Comparison of ENCODE assay signal across 22 cellular contexts in the genomic region with DNA sequence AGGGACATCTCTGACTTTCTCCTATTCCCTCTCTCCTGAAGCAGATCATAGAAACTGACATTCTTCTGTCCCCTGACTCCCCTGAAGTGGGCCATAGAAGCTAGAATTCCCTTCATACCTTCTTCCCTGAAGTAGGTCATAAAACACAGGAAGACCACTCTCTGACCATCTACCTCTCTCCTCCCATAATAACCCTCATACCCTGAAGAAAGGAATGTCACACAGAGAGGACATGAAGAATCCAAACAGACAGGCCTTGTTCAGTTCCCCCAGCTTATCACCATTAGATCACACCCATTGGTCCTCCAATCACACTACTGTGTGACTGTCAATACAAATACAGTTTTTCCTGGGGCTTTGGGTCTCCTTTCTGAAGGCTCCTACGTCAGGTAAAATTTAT.
"Had no signal": no experiment of that assay in that cellular context is flagged by ENCODE, and none has a peak within 500 bp of the region (broad histone marks: within the 10 kb centered on the region; RNA-seq: fewer than 3 reads in every experiment).

No MANE protein-coding gene starts in this region.

- H3K4me1 ChIP-seq: adrenal gland, breast epithelium had no signal

- H3K27ac ChIP-seq: adrenal gland, breast epithelium, SK-N-MC, VCaP had no signal

- H3K9me3 ChIP-seq: adrenal gland, breast epithelium had no signal

- H3K4me1 Mint-ChIP-seq: activated naive CD8-positive, alpha-beta T cell treated with anti-CD3 and anti-CD28 coated beads, Interleukin-2, amount 10 ng/mL, durations not matched to agents 7 days and 5 days had no signal

- ATAC-seq: activated CD8-positive, alpha-beta T cell treated with anti-CD3 and anti-CD28 coated beads for 36 hours had no signal

- H3K4me3 Mint-ChIP-seq: activated CD8-positive, alpha-beta T cell treated with anti-CD3 and anti-CD28 coated beads for 36 hours; activated naive CD8-positive, alpha-beta T cell treated with anti-CD3 and anti-CD28 coated beads, Interleukin-2, amount 10 ng/mL, durations not matched to agents 7 days and 5 days had no signal

- H3K9me3 Mint-ChIP-seq: activated CD8-positive, alpha-beta T cell treated with anti-CD3 and anti-CD28 coated beads for 36 hours; activated naive CD8-positive, alpha-beta T cell treated with anti-CD3 and anti-CD28 coated beads, Interleukin-2, amount 10 ng/mL, durations not matched to agents 7 days and 5 days had no signal

- H3K27me3 ChIP-seq: adrenal gland, breast epithelium had no signal

- H3K27me3 Mint-ChIP-seq: activated CD8-positive, alpha-beta T cell treated with anti-CD3 and anti-CD28 coated beads for 36 hours; activated naive CD8-positive, alpha-beta T cell treated with anti-CD3 and anti-CD28 coated beads, Interleukin-2, amount 10 ng/mL, durations not matched to agents 7 days and 5 days had no signal

- H3K36me3 ChIP-seq: adrenal gland, breast epithelium had no signal

- DNase-seq: activated CD4-positive, alpha-beta T cell treated with anti-CD3 and anti-CD28 coated beads for 4 hours; activated CD8-positive, alpha-beta memory T cell treated with anti-CD3 and anti-CD28 coated beads, Interleukin-2, amount 50 U/mL, for 4 hours; activated CD8-positive, alpha-beta T cell treated with anti-CD3 and anti-CD28 coated beads for 36 hours; activated naive CD4-positive, alpha-beta T cell treated with anti-CD3 and anti-CD28 coated beads, Interleukin-2, amount 50 U/mL, for 16 hours; activated naive CD8-positive, alpha-beta T cell treated with anti-CD3 and anti-CD28 coated beads, Interleukin-2, amount 10 ng/mL, durations not matched to agents 7 days and 5 days; adrenal gland; anterior cingulate cortex; caudate nucleus; Kasumi-1; NCI-H1105 treated with DMSO at 0.1 percent for 48 hours; NCI-H146; NCI-H187 treated with DMSO at 0.1 percent for 48 hours; NCI-H2171; NCI-H2227 treated with DMSO at 0.1 percent for 48 hours; NCI-H446 treated with DMSO at 0.1 percent for 48 hours; NCI-H524 treated with DMSO at 0.1 percent for 48 hours; NCI-H774; SIG-M5; T-helper 1 cell had no signal

- H3K36me3 Mint-ChIP-seq: activated naive CD8-positive, alpha-beta T cell treated with anti-CD3 and anti-CD28 coated beads, Interleukin-2, amount 10 ng/mL, durations not matched to agents 7 days and 5 days had no signal

- H3K27ac Mint-ChIP-seq: activated CD8-positive, alpha-beta T cell treated with anti-CD3 and anti-CD28 coated beads for 36 hours; activated naive CD8-positive, alpha-beta T cell treated with anti-CD3 and anti-CD28 coated beads, Interleukin-2, amount 10 ng/mL, durations not matched to agents 7 days and 5 days had no signal

- H3K4me3 ChIP-seq: adrenal gland, breast epithelium, SK-N-MC had no signal
